ENCODE assay signal across 17 cellular contexts in the genomic region with DNA sequence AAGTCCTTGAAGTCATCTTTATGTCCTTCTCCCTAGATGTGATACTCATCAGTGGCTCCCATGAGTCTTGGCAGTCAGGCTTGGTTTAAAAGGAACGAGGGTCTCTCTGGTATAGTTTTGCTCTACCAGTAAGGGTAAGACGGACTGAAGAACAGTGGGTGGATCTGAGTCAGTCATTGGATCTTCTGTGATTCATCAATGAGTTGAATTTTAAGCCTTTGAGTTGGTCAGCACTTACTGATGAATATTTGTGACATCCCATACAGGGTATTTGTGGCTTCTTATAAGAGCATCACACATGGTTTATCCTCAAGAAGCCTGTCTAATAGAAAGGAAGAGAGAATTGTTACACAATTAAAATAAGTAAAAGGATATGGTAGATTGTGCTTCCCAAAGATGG.
"Had no signal": no experiment of that assay in that cellular context is flagged by ENCODE, and none has a peak within 500 bp of the region (broad histone marks: within the 10 kb centered on the region; RNA-seq: fewer than 3 reads in every experiment).

No MANE protein-coding gene starts in this region.

- H3K27ac Mint-ChIP-seq: activated CD4-positive, alpha-beta T cell treated with anti-CD3 and anti-CD28 coated beads for 36 hours; activated naive CD4-positive, alpha-beta T cell treated with anti-CD3 and anti-CD28 coated beads, Interleukin-2, amount 50 U/mL, for 72 hours; naive B cell; stimulated activated naive B cell treated with anti-CD40 and anti-IgM and Interleukin-4, amounts not matched to agents 10 μg/mL and 1 μg/mL and 100 μg/mL, for 72 hours; T-helper 17 cell had no signal

- H3K27me3 ChIP-seq: body of pancreas, pancreas, spleen had no signal

- ATAC-seq: activated CD4-positive, alpha-beta T cell treated with anti-CD3 and anti-CD28 coated beads for 36 hours; activated naive CD4-positive, alpha-beta T cell treated with anti-CD3 and anti-CD28 coated beads, Interleukin-2, amount 50 U/mL, for 72 hours; body of pancreas; stimulated activated naive B cell treated with anti-CD40 and anti-IgM and Interleukin-4, amounts not matched to agents 10 μg/mL and 1 μg/mL and 100 μg/mL, for 72 hours; T-helper 17 cell had no signal

- H3K36me3 ChIP-seq: pancreas, spleen, WERI-Rb-1 had no signal

- DNase-seq: activated CD4-positive, alpha-beta T cell treated with anti-CD3 and anti-CD28 coated beads for 36 hours; activated CD4-positive, alpha-beta T cell treated with anti-CD3 and anti-CD28 coated beads, Interleukin-2, amount 50 U/mL, for 48 hours; activated gamma-delta T cell treated with Interleukin-2 at 50 U/mL for 16 hours; mesenchymal stem cell; naive B cell; stimulated activated CD4-positive, alpha-beta T cell treated with anti-CD3 and anti-CD28 coated beads, Interleukin-4, amount 100 ng/mL, for 4 hours; stimulated activated naive B cell treated with anti-CD40 and anti-IgM and Interleukin-4, amounts not matched to agents 10 μg/mL and 1 μg/mL and 100 μg/mL, for 72 hours; T-helper 17 cell; WERI-Rb-1 had no signal

- H3K27ac ChIP-seq: body of pancreas, coronary artery, pancreas, WERI-Rb-1 had no signal

- H3K36me3 Mint-ChIP-seq: naive B cell; stimulated activated naive B cell treated with anti-CD40 and anti-IgM and Interleukin-4, amounts not matched to agents 10 μg/mL and 1 μg/mL and 100 μg/mL, for 72 hours had no signal

- H3K9me3 ChIP-seq: body of pancreas, mucosa of descending colon, pancreas, spleen had no signal

- H3K4me1 Mint-ChIP-seq: central memory CD8-positive, alpha-beta T cell; naive B cell; neural crest cell; T-helper 17 cell had no signal

- H3K9me3 Mint-ChIP-seq: activated naive CD4-positive, alpha-beta T cell treated with anti-CD3 and anti-CD28 coated beads, Interleukin-2, amount 50 U/mL, for 72 hours; central memory CD8-positive, alpha-beta T cell; naive B cell; neural crest cell; stimulated activated naive B cell treated with anti-CD40 and anti-IgM and Interleukin-4, amounts not matched to agents 10 μg/mL and 1 μg/mL and 100 μg/mL, for 72 hours had no signal

- H3K4me3 Mint-ChIP-seq: activated CD4-positive, alpha-beta T cell treated with anti-CD3 and anti-CD28 coated beads for 36 hours; central memory CD8-positive, alpha-beta T cell; naive B cell; neural crest cell; stimulated activated naive B cell treated with anti-CD40 and anti-IgM and Interleukin-4, amounts not matched to agents 10 μg/mL and 1 μg/mL and 100 μg/mL, for 72 hours; T-helper 17 cell had no signal

- H3K4me3 ChIP-seq: body of pancreas, coronary artery, mucosa of descending colon, pancreas, spleen had no signal

- H3K4me1 ChIP-seq: body of pancreas, pancreas had no signal
